Comparison of ENCODE assay signal across 9 cellular contexts in the genomic region with DNA sequence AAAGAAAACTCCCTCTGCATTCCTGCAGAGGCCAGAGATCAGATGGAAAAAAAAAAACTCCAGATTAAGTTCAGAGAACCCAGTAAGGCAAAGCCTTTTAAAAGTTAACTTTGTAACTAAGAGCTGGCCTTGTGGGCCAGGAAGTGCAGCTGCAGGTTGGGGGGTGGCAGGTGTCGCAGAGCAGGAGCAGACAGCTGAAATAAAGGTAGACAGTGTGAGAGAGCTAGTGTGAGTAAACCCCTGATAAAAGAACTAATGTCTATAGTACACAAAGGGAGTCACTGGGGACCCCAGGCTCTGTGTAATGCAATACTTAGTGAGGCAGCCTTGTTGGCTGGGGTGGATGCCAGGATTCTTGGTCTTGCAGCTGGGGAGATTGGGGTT. TPM values are rescaled to one million over a fixed set of nuclear protein-coding genes. Genes with fewer than 3 reads are reported as not detected.
DNase-seq lines count a peak whose midpoint lies in the region; ATAC-seq and TF ChIP-seq lines count a peak whose summit lies in the region.
"Had no signal": no experiment of that assay in that cellular context is flagged by ENCODE, and none has a peak within 500 bp of the region (broad histone marks: within the 10 kb centered on the region; RNA-seq: fewer than 3 reads in every experiment).

No MANE protein-coding gene starts in this region.

- TF ChIP-seq CTCF in PC-9 (conservative IDR thresholded peaks at IDR 0.05) = no peak
- no peak for TF ChIP-seq CTCF in RWPE1 (conservative IDR thresholded peaks at IDR 0.05; ENCODE audit: low read depth)

- H4K20me1 ChIP-seq in PC-9 (ENCODE audit: insufficient read depth) = no peaks in the 10 kb centered on the region

- intact Hi-C loops in activated CD4-positive, alpha-beta T cell treated with anti-CD3 and anti-CD28 coated beads for 36 hours (cut with DNase I, micrococcal nuclease) = no loop called here
- intact Hi-C loops in PC-9 (cut with micrococcal nuclease; ENCODE audit: unreplicated experiment) = no loop called here

- no peak overlapping the region for H3K4me3 ChIP-seq in PC-9

- H3K9me2 ChIP-seq in PC-9 (ENCODE audit: insufficient read depth) = no peaks in the 10 kb centered on the region

- H3K27ac Mint-ChIP-seq in activated CD4-positive, alpha-beta T cell treated with anti-CD3 and anti-CD28 coated beads, Interleukin-2, amount 10 ng/mL, durations not matched to agents 7 days and 5 days = peak overlapping the region; percentile 23
- no peak overlapping the region for H3K27ac Mint-ChIP-seq in activated CD4-positive, alpha-beta T cell treated with anti-CD3 and anti-CD28 coated beads for 36 hours
- peak overlapping the region; percentile 6 for H3K27ac Mint-ChIP-seq in stimulated activated naive B cell treated with anti-CD40 and anti-IgM and Interleukin-4, amounts not matched to agents 10 μg/mL and 1 μg/mL and 100 μg/mL, for 72 hours

- no peaks in the 10 kb centered on the region for H3K27me3 Mint-ChIP-seq in activated CD4-positive, alpha-beta T cell treated with anti-CD3 and anti-CD28 coated beads, Interleukin-2, amount 10 ng/mL, durations not matched to agents 7 days and 5 days
- H3K27me3 Mint-ChIP-seq in activated CD4-positive, alpha-beta T cell treated with anti-CD3 and anti-CD28 coated beads for 36 hours = peaks cover 12% of the 10 kb centered on the region
- H3K27me3 Mint-ChIP-seq in stimulated activated naive B cell treated with anti-CD40 and anti-IgM and Interleukin-4, amounts not matched to agents 10 μg/mL and 1 μg/mL and 100 μg/mL, for 72 hours = no peaks in the 10 kb centered on the region

- H3K4me1 Mint-ChIP-seq in activated CD4-positive, alpha-beta T cell treated with anti-CD3 and anti-CD28 coated beads, Interleukin-2, amount 10 ng/mL, durations not matched to agents 7 days and 5 days = peaks cover 59% of the 10 kb centered on the region
- peaks cover 19% of the 10 kb centered on the region for H3K4me1 Mint-ChIP-seq in activated CD4-positive, alpha-beta T cell treated with anti-CD3 and anti-CD28 coated beads for 36 hours
- peaks cover 35 to 56% of the 10 kb centered on the region in 2 donors for H3K4me1 Mint-ChIP-seq in stimulated activated naive B cell treated with anti-CD40 and anti-IgM and Interleukin-4, amounts not matched to agents 10 μg/mL and 1 μg/mL and 100 μg/mL, for 72 hours

- POLR2A ChIA-PET in activated CD4-positive, alpha-beta T cell treated with anti-CD3 and anti-CD28 coated beads, Interleukin-2, amount 10 ng/mL, durations not matched to agents 7 days and 5 days (lab: Charles Lee) = no interaction called here
- POLR2A ChIA-PET in activated CD4-positive, alpha-beta T cell treated with anti-CD3 and anti-CD28 coated beads for 36 hours (lab: Charles Lee) = no interaction called here
- POLR2A ChIA-PET in PC-9 (lab: Charles Lee; ENCODE audit: unreplicated experiment) (interaction anchor here (0.6 to 0.8 kb wide), 2 partner anchors 40 to 127 kb away, joined by 3 to 4 read pairs; no protein-coding TSS in a partner anchor), RWPE1 (lab: Yijun Ruan, JAX; ENCODE audit: low non-redundant PET) (no interaction called here)

- no TSS peak for BruUV-seq in PC-9 (replicated peaks; lab: Mats Ljungman, UMichigan)

- H3K27ac ChIP-seq in PC-9 (peak overlapping the region; percentile 86), RWPE1 (no peak overlapping the region)

- CTCF ChIA-PET in activated CD4-positive, alpha-beta T cell treated with anti-CD3 and anti-CD28 coated beads, Interleukin-2, amount 10 ng/mL, durations not matched to agents 7 days and 5 days (lab: Charles Lee) = interaction anchor here (0.7 to 5.1 kb wide), 12 partner anchors 9 to 139 kb away, joined by 3 to 21 read pairs (median 4); a partner anchor contains a TSS
- CTCF ChIA-PET in activated CD4-positive, alpha-beta T cell treated with anti-CD3 and anti-CD28 coated beads for 36 hours (lab: Charles Lee) = interaction anchor here (0.6 kb wide), 2 partner anchors 520 to 619 kb away, joined by 3 read pairs; no protein-coding TSS in a partner anchor
- CTCF ChIA-PET in PC-9 (lab: Charles Lee) (no interaction called here), RWPE1 (lab: Yijun Ruan, JAX) (interaction anchor here (1.0 to 1.2 kb wide), 4 partner anchors 14 to 131 kb away, joined by 3 to 4 read pairs (median 3); no protein-coding TSS in a partner anchor)

- peaks cover 37% of the 10 kb centered on the region for H3F3A ChIP-seq in PC-9 (ENCODE audit: insufficient read depth, low read depth)

- H3K4me2 ChIP-seq in PC-9 = peak overlapping the region; percentile 70

- no peaks in the 10 kb centered on the region for H3K27me3 ChIP-seq in PC-9 (ENCODE audit: insufficient read depth, low read depth)

- no peak overlapping the region for H3K4me3 Mint-ChIP-seq in activated CD4-positive, alpha-beta T cell treated with anti-CD3 and anti-CD28 coated beads, Interleukin-2, amount 10 ng/mL, durations not matched to agents 7 days and 5 days
- no peak overlapping the region for H3K4me3 Mint-ChIP-seq in activated CD4-positive, alpha-beta T cell treated with anti-CD3 and anti-CD28 coated beads for 36 hours
- no peak overlapping the region for H3K4me3 Mint-ChIP-seq in stimulated activated naive B cell treated with anti-CD40 and anti-IgM and Interleukin-4, amounts not matched to agents 10 μg/mL and 1 μg/mL and 100 μg/mL, for 72 hours

- ATAC-seq in activated CD4-positive, alpha-beta T cell treated with anti-CD3 and anti-CD28 coated beads for 36 hours = no peak
- no peak for ATAC-seq in stimulated activated naive B cell treated with anti-CD40 and anti-IgM and Interleukin-4, amounts not matched to agents 10 μg/mL and 1 μg/mL and 100 μg/mL, for 72 hours (replicated peaks)
- ATAC-seq in GM18861 (IDR thresholded peaks at IDR 0.05; ENCODE audit: unreplicated experiment) = no peak
- ATAC-seq in GM18870 (IDR thresholded peaks at IDR 0.05; ENCODE audit: unreplicated experiment) = no peak

- H3K36me3 Mint-ChIP-seq in activated CD4-positive, alpha-beta T cell treated with anti-CD3 and anti-CD28 coated beads, Interleukin-2, amount 10 ng/mL, durations not matched to agents 7 days and 5 days (ENCODE audit: low read depth) = peaks cover 47% of the 10 kb centered on the region
- H3K36me3 Mint-ChIP-seq in activated CD4-positive, alpha-beta T cell treated with anti-CD3 and anti-CD28 coated beads for 36 hours (ENCODE audit: low read depth) = peaks cover 2% of the 10 kb centered on the region
- H3K36me3 Mint-ChIP-seq in stimulated activated naive B cell treated with anti-CD40 and anti-IgM and Interleukin-4, amounts not matched to agents 10 μg/mL and 1 μg/mL and 100 μg/mL, for 72 hours = peaks cover 10 to 14% of the 10 kb centered on the region in 2 donors

- H3K4me1 ChIP-seq in PC-9 (replicated peaks; ENCODE audit: insufficient read depth) = peaks cover 38% of the 10 kb centered on the region

- H3K36me3 ChIP-seq in PC-9 (ENCODE audit: low read depth) = no peaks in the 10 kb centered on the region

- no peaks in the 10 kb centered on the region for H3K79me2 ChIP-seq in PC-9 (ENCODE audit: low read depth)

- no peak overlapping the region for H2AFZ ChIP-seq in PC-9

- no peak for DNase-seq in activated CD4-positive, alpha-beta T cell treated with anti-CD3 and anti-CD28 coated beads, Interleukin-2, amount 10 ng/mL, durations not matched to agents 7 days and 5 days
- DNase-seq in activated CD4-positive, alpha-beta T cell treated with anti-CD3 and anti-CD28 coated beads for 36 hours = no peak
- DNase-seq in PC-9 (peak in 1 of 2 experiments; percentile 51), glomerular visceral epithelial cell (ENCODE audit: extremely low spot score) (peak; percentile 41), RWPE1 (ENCODE audit: low spot score) (no peak)
- DNase-seq in stimulated activated naive B cell treated with anti-CD40 and anti-IgM and Interleukin-4, amounts not matched to agents 10 μg/mL and 1 μg/mL and 100 μg/mL, for 72 hours = no peak
- DNase-seq: activated naive CD4-positive, alpha-beta T cell had no signal

- no peaks in the 10 kb centered on the region for H3K9me3 ChIP-seq in PC-9 (ENCODE audit: insufficient read depth, low read depth)

- H3K9me3 Mint-ChIP-seq in activated CD4-positive, alpha-beta T cell treated with anti-CD3 and anti-CD28 coated beads, Interleukin-2, amount 10 ng/mL, durations not matched to agents 7 days and 5 days = peaks cover 14% of the 10 kb centered on the region
- H3K9me3 Mint-ChIP-seq in activated CD4-positive, alpha-beta T cell treated with anti-CD3 and anti-CD28 coated beads for 36 hours (ENCODE audit: low read depth) = no peaks in the 10 kb centered on the region
- peaks cover 0 to 7% of the 10 kb centered on the region in 2 donors for H3K9me3 Mint-ChIP-seq in stimulated activated naive B cell treated with anti-CD40 and anti-IgM and Interleukin-4, amounts not matched to agents 10 μg/mL and 1 μg/mL and 100 μg/mL, for 72 hours

RNA-seq across cellular contexts. Expression of a gene that starts 42.1 kb away (rescaled TPM):
- 10 to 100 TPM; 19.6 to 20.7 TPM for total RNA-seq in activated CD4-positive, alpha-beta T cell treated with anti-CD3 and anti-CD28 coated beads, Interleukin-2, amount 10 ng/mL, durations not matched to agents 7 days and 5 days
- total RNA-seq in activated CD4-positive, alpha-beta T cell treated with anti-CD3 and anti-CD28 coated beads for 36 hours = 10 to 100 TPM; 23.3 to 24.0 TPM
- total RNA-seq in PC-9 (2021) = 23.7 and 24.4 TPM in 2 replicates
